In genomic region chr17:10776372-10776771, GRCh38 we compare ENCODE assay signal across 25 cellular contexts. TPM values are rescaled to one million over a fixed set of nuclear protein-coding genes. Genes with fewer than 3 reads are reported as not detected.
DNase-seq lines count a peak whose midpoint lies in the region; ATAC-seq and TF ChIP-seq lines count a peak whose summit lies in the region.
"Had no signal": no experiment of that assay in that cellular context is flagged by ENCODE, and none has a peak within 500 bp of the region (broad histone marks: within the 10 kb centered on the region; RNA-seq: fewer than 3 reads in every experiment).

No MANE protein-coding gene starts in this region.

- in situ Hi-C loops in KBM-7 (cut with MboI; ENCODE audit: low pct_unique_long_range_greater_than_20kb, low sequenced_read_pairs) = no loop called here

- no peak for ATAC-seq in HG03378 (IDR thresholded peaks at IDR 0.05; ENCODE audit: unreplicated experiment)
- ATAC-seq: CD8-positive, alpha-beta T cell; GM12878; HCT116; K562 had no signal

- H3K4me1 ChIP-seq in Peyer's patch (peaks cover 0 to 23% (median 0%) of the 10 kb centered on the region in 4 donors), hepatocyte (ENCODE audit: insufficient read depth) (no peaks in the 10 kb centered on the region), stomach (peaks cover 7 to 29% (median 10%) of the 10 kb centered on the region in 4 donors)

- no peak for TF ChIP-seq EP300 in stomach (IDR thresholded peaks at IDR 0.05)

- peak overlapping the region; percentile 59 for H3K4me2 ChIP-seq in hepatocyte
- H3K4me2 ChIP-seq: BLaER1, SK-N-SH had no signal

- no peaks in the 10 kb centered on the region for H3K36me3 ChIP-seq in Peyer's patch
- no peaks in the 10 kb centered on the region for H3K36me3 ChIP-seq in hepatocyte (replicated peaks; ENCODE audit: insufficient read depth, low read depth)
- H3K36me3 ChIP-seq in stomach = no peaks in the 10 kb centered on the region
- H3K36me3 ChIP-seq: BLaER1 had no signal

- intact Hi-C loops in stomach (cut with DNase I; ENCODE audit: low total_unique reads) = no loop called here

- no peaks in the 10 kb centered on the region for H3K9me2 ChIP-seq in hepatocyte (replicated peaks; ENCODE audit: insufficient read depth)
- H3K9me2 ChIP-seq: SK-N-SH had no signal

- H2AFZ ChIP-seq in hepatocyte = no peak overlapping the region

- WGBS in hepatocyte (ENCODE audit: low lambda C conversion rate, missing lambda C conversion rate) = 69% methylated on average over 2 of the region's 2 CpGs
- WGBS in stomach, 5 donors = 16 to 41% (median 25%) methylated on average over 2 of the region's 2 CpGs

- H4K20me1 ChIP-seq in hepatocyte (ENCODE audit: insufficient read depth, poor library complexity, severe bottlenecking) = no peaks in the 10 kb centered on the region
- H4K20me1 ChIP-seq: BLaER1 had no signal

- no peak for TF ChIP-seq POLR2A in Peyer's patch (IDR thresholded peaks at IDR 0.05)
- no peak for TF ChIP-seq POLR2A in stomach (IDR thresholded peaks at IDR 0.05)

- peak overlapping the region in 3 of 4 donors; percentile 55 to 81 (median 77) for H3K27ac ChIP-seq in Peyer's patch
- H3K27ac ChIP-seq in hepatocyte = peak overlapping the region; percentile 89
- H3K27ac ChIP-seq in stomach = peak overlapping the region in 4 of 5 donors; percentile 38 to 68 (median 57)
- H3K27ac ChIP-seq: BLaER1 had no signal

- DNase-seq in KBM-7 (peak; percentile 38), Peyer's patch (peak in 1 of 3 donors; percentile 44), hepatocyte (ENCODE audit: low spot score) (no peak), stomach (no peak), SHP77 treated with DMSO at 0.1 percent for 48 hours (lab: John Stamatoyannopoulos, UW) (no peak), NCI-H2107 (lab: John Stamatoyannopoulos, UW) (no peak)
- DNase-seq: Calu3; CD8-positive, alpha-beta T cell; DMS53; EL; GOT3; NCI-H1436; NCI-H1930; NCI-H345; NCI-H526; SHP77; SK-N-SH had no signal

- H3K9me3 ChIP-seq in Peyer's patch (no peaks in the 10 kb centered on the region), hepatocyte (ENCODE audit: low read depth) (no peaks in the 10 kb centered on the region), stomach (peaks cover 0 to 9% (median 6%) of the 10 kb centered on the region in 4 donors)
- H3K9me3 ChIP-seq: SK-N-SH had no signal

- no peaks in the 10 kb centered on the region for H3K27me3 ChIP-seq in Peyer's patch
- no peaks in the 10 kb centered on the region for H3K27me3 ChIP-seq in hepatocyte
- no peaks in the 10 kb centered on the region for H3K27me3 ChIP-seq in stomach
- H3K27me3 ChIP-seq: BLaER1 had no signal

- H3K79me2 ChIP-seq in hepatocyte = no peaks in the 10 kb centered on the region

- H3K4me3 ChIP-seq in Peyer's patch (no peak overlapping the region), hepatocyte (no peak overlapping the region), stomach (no peak overlapping the region)
- H3K4me3 ChIP-seq: BLaER1, GM12878, K562 had no signal

- TF ChIP-seq CTCF in Peyer's patch (IDR thresholded peaks at IDR 0.05) (no peak), hepatocyte (IDR thresholded peaks at IDR 0.05; ENCODE audit: poor library complexity) (no peak), stomach (IDR thresholded peaks at IDR 0.05) (no peak)

RNA-seq across cellular contexts. Expression of gene TMEM238L, which starts 27.5 kb away (rescaled TPM):
- 10 to 100 TPM; 16.3 to 45.3 (median 25.4) TPM for total RNA-seq in Peyer's patch
- total RNA-seq in hepatocyte = 1.0 and 1.3 TPM in 2 replicates
- polyA plus RNA-seq in hepatocyte = 1.0 and 1.5 TPM in 2 replicates
- total RNA-seq in stomach = 100 to 1,000 TPM in 1 of 5 donors, 10 to 100 TPM in 4; 18.7 to 190 (median 51.2) TPM
- polyA plus RNA-seq in stomach = 10 to 100 TPM in 2 of 3 donors, 1 to 10 TPM in 1; 2.2 to 55.9 (median 19.2) TPM
- total RNA-seq: A673; Calu3; CD8-positive, alpha-beta T cell; GM12878; K562; OCI-LY7; RPMI7951 had no signal
- polyA plus RNA-seq: GM12878, K562, SK-N-SH had no signal

RNA-seq across cellular contexts. Expression of gene TMEM220, which starts 46.5 kb away (rescaled TPM):
- total RNA-seq in Peyer's patch (10 to 100 TPM; 14.6 to 56.1 (median 23.4) TPM), hepatocyte (10.5 and 11.6 TPM in 2 replicates), stomach (10 to 100 TPM in 1 of 5 donors, 1 to 10 TPM in 2, not detected in 2; 4.9 to 14.1 (median 9.4) TPM)
- polyA plus RNA-seq in hepatocyte (30.0 and 32.4 TPM in 2 replicates), stomach (1 to 10 TPM; 6.0 to 8.3 (median 7.9) TPM)
- total RNA-seq: Calu3, K562, OCI-LY7 had no signal
- polyA plus RNA-seq: K562 had no signal
